ENCODE assay signal across 2 cellular contexts in genomic region chr20:53776858-53777257, GRCh38.
TF ChIP-seq lines count a peak whose summit lies in the region.

No MANE protein-coding gene starts in this region.

TF ChIP-seq in HepG2, 621 proteins besides CTCF, POLR2A, EP300 and RAD21 (continued from another document and continues in another):
- TF ChIP-seq ZXDC (CRISPR knock-in tag; IDR thresholded peaks at IDR 0.05) (no peak), ZNF841 (CRISPR knock-in tag; IDR thresholded peaks at IDR 0.05; ENCODE audit: borderline replicate concordance) (no peak), KDM2A (CRISPR knock-in tag; IDR thresholded peaks at IDR 0.05; ENCODE audit: borderline replicate concordance, low read depth) (no peak), NCOR1 (IDR thresholded peaks at IDR 0.05; ENCODE audit: borderline replicate concordance, low read length) (no peak), ZBTB49 (CRISPR knock-in tag; IDR thresholded peaks at IDR 0.05; ENCODE audit: borderline replicate concordance) (no peak), NFRKB (IDR thresholded peaks at IDR 0.05) (no peak), ZNF460 (CRISPR knock-in tag; IDR thresholded peaks at IDR 0.05; ENCODE audit: borderline replicate concordance) (peak; percentile 41; the same call in 1 of the 2 replicates), ZNF770 (CRISPR knock-in tag; IDR thresholded peaks at IDR 0.05) (peak; percentile 60; the same call in 1 of the 2 replicates), ZBTB7A (CRISPR knock-in tag; IDR thresholded peaks at IDR 0.05) (no peak), ZNF367 (CRISPR knock-in tag; IDR thresholded peaks at IDR 0.05; ENCODE audit: borderline replicate concordance) (no peak), BATF2 (CRISPR knock-in tag; IDR thresholded peaks at IDR 0.05) (no peak), ZKSCAN8 (CRISPR knock-in tag; IDR thresholded peaks at IDR 0.05; ENCODE audit: borderline replicate concordance) (no peak), THRA (CRISPR knock-in tag; IDR thresholded peaks at IDR 0.05; ENCODE audit: borderline replicate concordance) (no peak), NR3C1 (CRISPR knock-in tag; IDR thresholded peaks at IDR 0.05) (no peak), CHCHD3 (CRISPR knock-in tag; IDR thresholded peaks at IDR 0.05) (no peak), ZNF121 (CRISPR knock-in tag; IDR thresholded peaks at IDR 0.05) (0 out of 2 replicates have a peak, but pooled peaks have one; percentile 22), ELF1 (CRISPR knock-in tag; IDR thresholded peaks at IDR 0.05) (no peak), FOXC1 (CRISPR knock-in tag; IDR thresholded peaks at IDR 0.05; ENCODE audit: borderline replicate concordance) (0 out of 2 replicates have a peak, but pooled peaks have one; percentile 35), FOSL1 (CRISPR knock-in tag; IDR thresholded peaks at IDR 0.05; ENCODE audit: borderline replicate concordance) (no peak), GTF2F1 (IDR thresholded peaks at IDR 0.05; ENCODE audit: low read length) (no peak), FOXO1 (CRISPR knock-in tag; IDR thresholded peaks at IDR 0.05) (no peak), HNRNPLL (IDR thresholded peaks at IDR 0.05; ENCODE audit: low read depth, low read length, poor library complexity, severe bottlenecking) (no peak), ASH2L (IDR thresholded peaks at IDR 0.05; ENCODE audit: insufficient read length, low read depth, low read length) (no peak), ZNF563 (CRISPR knock-in tag; IDR thresholded peaks at IDR 0.05) (peak; percentile 40; the same call in 1 of the 2 replicates)

TF ChIP-seq in GM23338, 12 proteins besides CTCF, POLR2A, EP300 and RAD21 (continued from another document):
- no peak for TF ChIP-seq ZNF462 (CRISPR knock-in tag; IDR thresholded peaks at IDR 0.05)
- no peak for TF ChIP-seq ETS1 (IDR thresholded peaks at IDR 0.05)
- no peak for TF ChIP-seq EZH2 (IDR thresholded peaks at IDR 0.05; ENCODE audit: low read depth, unreplicated experiment)
- no peak for TF ChIP-seq NANOG (IDR thresholded peaks at IDR 0.05; ENCODE audit: borderline replicate concordance)
- no peak for TF ChIP-seq ZNF114 (CRISPR knock-in tag; IDR thresholded peaks at IDR 0.05)
- no peak for TF ChIP-seq REST (IDR thresholded peaks at IDR 0.05; ENCODE audit: unreplicated experiment)
- TF ChIP-seq POLR2AphosphoS5 (IDR thresholded peaks at IDR 0.05; ENCODE audit: low read depth), result no peak
- no peak for TF ChIP-seq JUNB (IDR thresholded peaks at IDR 0.05; ENCODE audit: unreplicated experiment)
TF ChIP-seq in GM23338: peak in this region for 0.
